In the genomic region with DNA sequence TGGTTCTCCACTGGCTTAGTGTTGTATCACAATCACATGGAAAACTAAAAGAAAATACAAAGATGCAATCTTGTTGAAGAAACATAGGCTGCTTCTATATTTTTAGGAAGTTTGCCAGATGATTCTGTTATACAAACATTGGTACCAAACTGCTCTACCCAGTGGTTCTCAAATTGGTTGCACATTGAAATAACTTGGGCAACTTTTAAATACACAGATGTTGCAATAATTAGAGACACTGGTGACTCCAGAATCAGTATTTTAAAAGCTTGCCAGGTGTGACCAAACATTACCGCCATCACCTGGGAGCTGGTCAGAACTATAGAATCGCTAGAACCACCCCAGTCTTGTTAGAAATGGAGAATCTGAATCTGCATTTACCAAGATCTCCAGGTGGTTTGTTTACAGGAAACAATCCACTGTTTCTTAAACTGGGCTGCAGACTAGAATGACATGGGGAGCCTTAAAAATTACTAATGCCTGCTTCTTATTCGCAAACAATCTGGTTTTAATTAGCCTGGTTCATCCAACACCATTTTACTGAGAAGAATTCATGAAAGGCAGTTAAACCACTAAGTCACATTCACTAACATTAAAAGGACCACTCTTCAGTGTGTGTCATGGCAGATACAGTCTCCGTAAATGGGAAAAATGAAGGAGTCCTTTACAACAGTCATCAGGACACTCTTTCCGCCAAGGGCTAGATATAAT, we compare ENCODE assay signal across 16 cellular contexts.
"Had no signal": no experiment of that assay in that cellular context is flagged by ENCODE, and none has a peak within 500 bp of the region (broad histone marks: within the 10 kb centered on the region; RNA-seq: fewer than 3 reads in every experiment).

No MANE protein-coding gene starts in this region.

- DNase-seq: activated CD4-positive, alpha-beta T cell treated with anti-CD3 and anti-CD28 coated beads, Interleukin-2, amount 50 U/mL, for 4 hours; activated CD4-positive, CD25-positive, alpha-beta regulatory T cell treated with anti-CD3 and anti-CD28 coated beads, Interleukin-2, amount 50 U/mL, for 72 hours; activated T-cell treated with anti-CD3 and anti-CD28 coated beads, Interleukin-2, amount 50 U/mL, for 1 hour; amniotic stem cell; endodermal cell; left ventricle myocardium superior; right cardiac atrium; stimulated activated CD4-positive, alpha-beta T cell treated with anti-CD3 and anti-CD28 coated beads, Interleukin-1b, Interleukin-23, amount 100 ng/mL, for 48 hours; stimulated activated naive CD4-positive, alpha-beta T cell treated with Interleukin-2 at 50 U/mL for 16 hours; upper lobe of left lung had no signal

- H3K4me3 Mint-ChIP-seq: activated naive CD4-positive, alpha-beta T cell treated with anti-CD3 and anti-CD28 coated beads, Interleukin-2, amount 50 U/mL, for 24 hours; brain; endodermal cell; mesothelial cell of epicardium had no signal

- H3K27me3 Mint-ChIP-seq: activated naive CD4-positive, alpha-beta T cell treated with anti-CD3 and anti-CD28 coated beads, Interleukin-2, amount 50 U/mL, for 24 hours had no signal

- H3K4me1 Mint-ChIP-seq: brain, mesothelial cell of epicardium had no signal

- FAIRE-seq: frontal cortex, keratinocyte had no signal

- H3K9me3 ChIP-seq: suprapubic skin, upper lobe of left lung had no signal

- H3K4me3 ChIP-seq: suprapubic skin, upper lobe of left lung had no signal

- H3K27me3 ChIP-seq: suprapubic skin, upper lobe of left lung had no signal

- H3K27ac Mint-ChIP-seq: activated naive CD4-positive, alpha-beta T cell treated with anti-CD3 and anti-CD28 coated beads, Interleukin-2, amount 50 U/mL, for 24 hours; brain; endodermal cell; mesothelial cell of epicardium had no signal

- ATAC-seq: left ventricle myocardium superior, right cardiac atrium had no signal

- H3K4me1 ChIP-seq: suprapubic skin, upper lobe of left lung had no signal

- H3K9me3 Mint-ChIP-seq: activated naive CD4-positive, alpha-beta T cell treated with anti-CD3 and anti-CD28 coated beads, Interleukin-2, amount 50 U/mL, for 24 hours had no signal

- H3K27ac ChIP-seq: suprapubic skin, upper lobe of left lung had no signal
